1 cellular context compared by ENCODE assay signal in the genomic region with DNA sequence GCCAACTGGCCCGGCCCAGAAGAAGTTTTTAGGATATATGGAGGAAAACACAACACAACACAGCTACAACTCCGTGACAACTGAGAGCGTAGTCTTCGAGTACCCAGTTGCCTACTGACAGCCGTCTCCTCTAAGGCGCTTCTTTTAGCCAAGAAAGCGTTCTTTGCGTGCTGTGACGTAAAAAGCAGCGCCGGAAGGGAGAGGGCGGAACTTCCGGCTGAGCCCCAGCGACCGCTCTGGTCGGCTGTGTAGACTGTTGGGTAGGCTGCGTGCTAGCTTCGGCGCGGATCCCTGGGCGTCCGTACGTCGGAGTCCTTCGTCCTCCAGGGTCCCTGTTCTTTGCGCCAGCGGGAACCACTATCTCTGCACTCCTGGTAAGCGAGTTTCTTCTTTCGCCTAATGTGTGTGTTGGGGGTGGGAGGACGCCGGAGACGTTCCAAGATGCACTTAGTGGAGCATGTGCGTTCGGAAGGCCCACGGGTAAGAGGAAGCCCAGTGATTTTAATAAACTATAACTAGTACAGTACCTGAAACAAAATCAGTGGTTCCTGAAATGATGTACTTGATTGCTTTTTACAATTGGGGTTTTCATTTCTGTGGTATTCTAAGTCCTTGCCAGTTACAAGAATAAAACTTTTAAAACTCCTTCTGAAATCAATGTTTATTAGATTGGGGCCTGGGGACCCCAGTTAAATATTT.
A peak's percentile ranks its signal among the peaks of the same experiment; 100 is the strongest.
TF ChIP-seq lines count a peak whose summit lies in the region.

A gene (plus strand): TSS at position 239 of the 699 bp plus-strand sequence. CDS start 2,914 bp downstream, outside the sequence.

TF ChIP-seq in SK-N-SH, 30 proteins besides CTCF, POLR2A, EP300 and RAD21 (continued from another document):
- TF ChIP-seq TCF12 (IDR thresholded peaks at IDR 0.05) (0 out of 2 replicates have a peak, but pooled peaks have one; percentile 13), CHD2 (IDR thresholded peaks at IDR 0.05; ENCODE audit: low read length, partially characterized antibody) (peak; percentile 87), ELF1 (IDR thresholded peaks at IDR 0.05) (peak; percentile 65), RFX5 (IDR thresholded peaks at IDR 0.05; ENCODE audit: low read length) (no peak), GATA2 (CRISPR knock-in tag; IDR thresholded peaks at IDR 0.05) (no peak), FOXJ3 (CRISPR knock-in tag; IDR thresholded peaks at IDR 0.05) (no peak), SMC3 (IDR thresholded peaks at IDR 0.05; ENCODE audit: low read depth, low read length) (no peak), EZH2phosphoT487 (IDR thresholded peaks at IDR 0.05; ENCODE audit: borderline replicate concordance, low read depth) (no peak), MEF2A (IDR thresholded peaks at IDR 0.05; ENCODE audit: borderline replicate concordance, low read depth) (no peak), TAF1 (IDR thresholded peaks at IDR 0.05; ENCODE audit: borderline replicate concordance, low read depth, low read length) (peak; percentile 90), YY1 (IDR thresholded peaks at IDR 0.05; ENCODE audit: low read depth) (peak; percentile 25; the same call in 1 of the 2 replicates), SIN3A (IDR thresholded peaks at IDR 0.05; ENCODE audit: borderline replicate concordance, low read depth, low read length) (0 out of 2 replicates have a peak, but pooled peaks have one; percentile 52)
- TF ChIP-seq, protein P1, sequence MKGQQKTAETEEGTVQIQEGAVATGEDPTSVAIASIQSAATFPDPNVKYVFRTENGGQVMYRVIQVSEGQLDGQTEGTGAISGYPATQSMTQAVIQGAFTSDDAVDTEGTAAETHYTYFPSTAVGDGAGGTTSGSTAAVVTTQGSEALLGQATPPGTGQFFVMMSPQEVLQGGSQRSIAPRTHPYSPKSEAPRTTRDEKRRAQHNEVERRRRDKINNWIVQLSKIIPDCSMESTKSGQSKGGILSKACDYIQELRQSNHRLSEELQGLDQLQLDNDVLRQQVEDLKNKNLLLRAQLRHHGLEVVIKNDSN (IDR thresholded peaks at IDR 0.05; ENCODE audit: borderline replicate concordance, low read depth): no peak
- TF ChIP-seq, protein P2, sequence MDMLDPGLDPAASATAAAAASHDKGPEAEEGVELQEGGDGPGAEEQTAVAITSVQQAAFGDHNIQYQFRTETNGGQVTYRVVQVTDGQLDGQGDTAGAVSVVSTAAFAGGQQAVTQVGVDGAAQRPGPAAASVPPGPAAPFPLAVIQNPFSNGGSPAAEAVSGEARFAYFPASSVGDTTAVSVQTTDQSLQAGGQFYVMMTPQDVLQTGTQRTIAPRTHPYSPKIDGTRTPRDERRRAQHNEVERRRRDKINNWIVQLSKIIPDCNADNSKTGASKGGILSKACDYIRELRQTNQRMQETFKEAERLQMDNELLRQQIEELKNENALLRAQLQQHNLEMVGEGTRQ (IDR thresholded peaks at IDR 0.05; ENCODE audit: borderline replicate concordance, low read depth, low read length): no peak
- TF ChIP-seq, protein P3, sequence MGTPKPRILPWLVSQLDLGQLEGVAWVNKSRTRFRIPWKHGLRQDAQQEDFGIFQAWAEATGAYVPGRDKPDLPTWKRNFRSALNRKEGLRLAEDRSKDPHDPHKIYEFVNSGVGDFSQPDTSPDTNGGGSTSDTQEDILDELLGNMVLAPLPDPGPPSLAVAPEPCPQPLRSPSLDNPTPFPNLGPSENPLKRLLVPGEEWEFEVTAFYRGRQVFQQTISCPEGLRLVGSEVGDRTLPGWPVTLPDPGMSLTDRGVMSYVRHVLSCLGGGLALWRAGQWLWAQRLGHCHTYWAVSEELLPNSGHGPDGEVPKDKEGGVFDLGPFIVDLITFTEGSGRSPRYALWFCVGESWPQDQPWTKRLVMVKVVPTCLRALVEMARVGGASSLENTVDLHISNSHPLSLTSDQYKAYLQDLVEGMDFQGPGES (IDR thresholded peaks at IDR 0.05; ENCODE audit: low read depth, low read length): no peak
